In genomic region chr12:107632246-107632645, GRCh38 we compare ENCODE assay signal across 17 cellular contexts. TPM values are rescaled to one million over a fixed set of nuclear protein-coding genes. Genes with fewer than 3 reads are reported as not detected.
DNase-seq lines count a peak whose midpoint lies in the region; ATAC-seq, FAIRE-seq and TF ChIP-seq lines count a peak whose summit lies in the region.
"Had no signal": no experiment of that assay in that cellular context is flagged by ENCODE, and none has a peak within 500 bp of the region (broad histone marks: within the 10 kb centered on the region; RNA-seq: fewer than 3 reads in every experiment).

No MANE protein-coding gene starts in this region.

- FAIRE-seq in H1 (lab: Jason Lieb, UNC) (no peak), HTR-8/SVneo (lab: Jason Lieb, UNC) (no peak)

- WGBS in H1 (ENCODE audit: extremely low coverage in 1 of 2, insufficient coverage in 1 of 2, insufficient read length in 1 of 2, insufficient replicate concordance in 2 of 2, low coverage in 1 of 2, low lambda C conversion rate in 2 of 2, missing lambda C conversion rate in 1 of 2), 2 experiments = 85% methylated on average over 5 of the region's 5 CpGs; no CpG with 5 or more reads in 1 of the 2 experiments

- H3K4me2 ChIP-seq in HCT116 (ENCODE audit: low read length) (peak overlapping the region; percentile 54), H1 (ENCODE audit: insufficient read depth in 1 of 2, low read depth in 2 of 2, low read length in 2 of 2) (no peak overlapping the region)

- no peak for ATAC-seq in HCT116
- ATAC-seq in naive thymus-derived CD4-positive, alpha-beta T cell = peak; percentile 67
- ATAC-seq: T-cell had no signal

- no peak overlapping the region for H2BK15ac ChIP-seq in H1 (ENCODE audit: low read length)

- intact Hi-C loops in HCT116 (cut with micrococcal nuclease) = no loop called here
- intact Hi-C loops in naive thymus-derived CD4-positive, alpha-beta T cell (cut with micrococcal nuclease) = no loop called here

- H3K9ac ChIP-seq in HCT116 (ENCODE audit: low read length) = no peak overlapping the region
- no peak overlapping the region for H3K9ac ChIP-seq in H1 (replicated peaks in 1 of 4; ENCODE audit: extremely low read depth in 1 of 4, low read depth in 3 of 4, low read length in 3 of 4)

- H4K20me1 ChIP-seq in HCT116 (ENCODE audit: insufficient read depth) (no peaks in the 10 kb centered on the region), H1 (replicated peaks in 1 of 2; ENCODE audit: control insufficient read depth in 1 of 2, insufficient read depth in 2 of 2, low read length in 2 of 2) (no peaks in the 10 kb centered on the region)

- no peak overlapping the region for H2BK5ac ChIP-seq in H1 (ENCODE audit: low read depth, low read length)

- H4K5ac ChIP-seq in H1 (ENCODE audit: insufficient read length, low read depth, low read length) = no peak overlapping the region

- H3K56ac ChIP-seq in H1 (replicated peaks; ENCODE audit: insufficient read length, low read depth, low read length) = no peak overlapping the region

- CTCF ChIA-PET in HCT116 (lab: Charles Lee) (no interaction called here), H1 (lab: Charles Lee; ENCODE audit: partially characterized antibody) (interaction anchor here (1.2 to 3.5 kb wide), 2 partner anchors 9 to 21 kb away, joined by 4 to 18 read pairs; no protein-coding TSS in a partner anchor)
- CTCF ChIA-PET in naive thymus-derived CD4-positive, alpha-beta T cell (lab: Charles Lee) = no interaction called here

- TF ChIP-seq RAD21 in HCT116 (IDR thresholded peaks at IDR 0.05; ENCODE audit: low read depth) (no peak), H1 (IDR thresholded peaks at IDR 0.05 in 1 of 2, conservative IDR thresholded peaks at IDR 0.05 in 1 of 2; ENCODE audit: low read depth in 2 of 2, low read length in 2 of 2) (no peak)

- no peaks in the 10 kb centered on the region for H3K27me3 Mint-ChIP-seq in naive thymus-derived CD4-positive, alpha-beta T cell
- H3K27me3 Mint-ChIP-seq: T-cell had no signal

- H3K4ac ChIP-seq in H1 (replicated peaks; ENCODE audit: insufficient read length, low read depth, low read length) = peak overlapping the region; percentile 3

- TF ChIP-seq CTCF in HCT116 (IDR thresholded peaks at IDR 0.05 in 2 of 3, conservative IDR thresholded peaks at IDR 0.05 in 1 of 3; ENCODE audit: borderline replicate concordance in 1 of 3, insufficient read depth in 1 of 3, low read depth in 2 of 3, low read length in 2 of 3) (no peak), H1 (IDR thresholded peaks at IDR 0.05; ENCODE audit: control extremely low read depth in 1 of 3, insufficient read depth in 1 of 3, low read depth in 1 of 3, low read length in 3 of 3) (no peak), GM10266 (IDR thresholded peaks at IDR 0.05; ENCODE audit: control insufficient read depth, insufficient read depth, low read depth, missing control alignments) (no peak)

- no peak overlapping the region for H3K4me3 ChIP-seq in HCT116 (replicated peaks in 1 of 2; ENCODE audit: low read depth in 1 of 2, low read length in 2 of 2)
- H3K4me3 ChIP-seq in H1 (ENCODE audit: extremely low read depth in 1 of 4, insufficient read depth in 2 of 4, low read depth in 3 of 4, low read length in 4 of 4) = no peak overlapping the region
- no peak overlapping the region for H3K4me3 ChIP-seq in naive thymus-derived CD4-positive, alpha-beta T cell (ENCODE audit: low read length)
- H3K4me3 ChIP-seq: Peyer's patch, SK-N-MC had no signal

- TF ChIP-seq POLR2A in HCT116 (IDR thresholded peaks at IDR 0.05; ENCODE audit: borderline replicate concordance, extremely low read depth, insufficient read depth, insufficient read length) (no peak), H1 (IDR thresholded peaks at IDR 0.05; ENCODE audit: control extremely low read depth in 1 of 2, low read depth in 2 of 2, low read length in 2 of 2) (no peak)

- H3K14ac ChIP-seq in H1 (ENCODE audit: insufficient read length) = no peak overlapping the region

- no peak overlapping the region for H3K18ac ChIP-seq in H1 (ENCODE audit: extremely low read depth, low read length)

- POLR2A ChIA-PET in HCT116 (lab: Charles Lee) (no interaction called here), H1 (lab: Charles Lee; ENCODE audit: partially characterized antibody) (no interaction called here)
- POLR2A ChIA-PET in naive thymus-derived CD4-positive, alpha-beta T cell (lab: Charles Lee) = no interaction called here

- peaks cover 11 to 17% of the 10 kb centered on the region in 2 experiments for H3K4me1 ChIP-seq in HCT116 (ENCODE audit: control insufficient read depth in 1 of 2, insufficient read depth in 2 of 2, low read length in 2 of 2)
- H3K4me1 ChIP-seq in H1 (replicated peaks in 1 of 4; ENCODE audit: control insufficient read depth in 3 of 4, insufficient read depth in 4 of 4, low read length in 3 of 4) = peaks cover 6 to 20% (median 18%) of the 10 kb centered on the region in 4 experiments
- no peaks in the 10 kb centered on the region for H3K4me1 ChIP-seq in naive thymus-derived CD4-positive, alpha-beta T cell (ENCODE audit: control insufficient read depth in 2 of 2, insufficient read depth in 2 of 2, low read length in 2 of 2)
- H3K4me1 ChIP-seq: Peyer's patch had no signal

- H2BK20ac ChIP-seq in H1 (ENCODE audit: low read length) = no peak overlapping the region

- H2BK12ac ChIP-seq in H1 (ENCODE audit: low read depth, low read length) = no peak overlapping the region

- H2AK5ac ChIP-seq in H1 (ENCODE audit: low read depth, low read length) = no peak overlapping the region

- H3K27ac ChIP-seq in HCT116 (ENCODE audit: low read depth, low read length) (no peak overlapping the region), H1 (ENCODE audit: low read depth, low read length) (no peak overlapping the region)
- H3K27ac ChIP-seq in naive thymus-derived CD4-positive, alpha-beta T cell (ENCODE audit: low read depth, low read length) = no peak overlapping the region
- H3K27ac ChIP-seq: Peyer's patch, SK-N-MC had no signal

- no peaks in the 10 kb centered on the region for H3K9me2 ChIP-seq in HCT116 (ENCODE audit: insufficient read depth)

- no peaks in the 10 kb centered on the region for H3K23me2 ChIP-seq in H1 (ENCODE audit: low read depth, low read length)

- no peaks in the 10 kb centered on the region for H3K9me3 ChIP-seq in HCT116 (ENCODE audit: control insufficient read depth in 1 of 2, insufficient read depth in 1 of 2, low read depth in 1 of 2, low read length in 2 of 2)
- H3K9me3 ChIP-seq in H1 (ENCODE audit: insufficient read depth in 2 of 2, low read depth in 1 of 2, low read length in 1 of 2) = no peaks in the 10 kb centered on the region; a peak in 2 of 4 replicates
- no peaks in the 10 kb centered on the region for H3K9me3 ChIP-seq in naive thymus-derived CD4-positive, alpha-beta T cell (ENCODE audit: control insufficient read depth in 2 of 3, low read length in 3 of 3)

- no peaks in the 10 kb centered on the region for H3K4me1 Mint-ChIP-seq in naive thymus-derived CD4-positive, alpha-beta T cell
- H3K4me1 Mint-ChIP-seq: T-cell had no signal

- no peak overlapping the region for H3K27ac Mint-ChIP-seq in naive thymus-derived CD4-positive, alpha-beta T cell
- H3K27ac Mint-ChIP-seq: T-cell had no signal

- no peak overlapping the region for H4K91ac ChIP-seq in H1 (replicated peaks; ENCODE audit: insufficient read length, low read length)

- H2AFZ ChIP-seq in HCT116 (ENCODE audit: low read depth, low read length, poor library complexity, severe bottlenecking) (no peak overlapping the region), H1 (ENCODE audit: low read length) (no peak overlapping the region)

- no peak overlapping the region for H4K8ac ChIP-seq in H1 (ENCODE audit: extremely low read depth, insufficient read depth, low read length)

- no TSS peak for BruUV-seq in HCT116 (replicated peaks; lab: Mats Ljungman, UMichigan)

- no peak for TF ChIP-seq EP300 in H1 (IDR thresholded peaks at IDR 0.05; ENCODE audit: borderline replicate concordance in 1 of 2, low read depth in 2 of 2, low read length in 2 of 2)

- no peak overlapping the region for H3K23ac ChIP-seq in H1 (ENCODE audit: insufficient read length)

- peaks cover 9 to 51% (median 18%) of the 10 kb centered on the region in 5 donors for H3K36me3 Mint-ChIP-seq in naive thymus-derived CD4-positive, alpha-beta T cell

- H3K36me3 ChIP-seq in HCT116 (ENCODE audit: control insufficient read depth in 1 of 2, insufficient read depth in 2 of 2, low read length in 2 of 2) (no peaks in the 10 kb centered on the region), H1 (ENCODE audit: control insufficient read depth in 2 of 4, insufficient read depth in 4 of 4, low read length in 3 of 4) (no peaks in the 10 kb centered on the region)
- peaks cover 0 to 5% (median 0%) of the 10 kb centered on the region in 3 experiments for H3K36me3 ChIP-seq in naive thymus-derived CD4-positive, alpha-beta T cell (ENCODE audit: control insufficient read depth in 2 of 3, insufficient read depth in 3 of 3, low read length in 3 of 3)
- H3K36me3 ChIP-seq: Peyer's patch had no signal

- no peak overlapping the region for H3K4me3 Mint-ChIP-seq in naive thymus-derived CD4-positive, alpha-beta T cell
- H3K4me3 Mint-ChIP-seq: T-cell had no signal

- H3K79me2 ChIP-seq in HCT116 (ENCODE audit: insufficient read depth, low read length) (no peaks in the 10 kb centered on the region), H1 (ENCODE audit: control insufficient read depth in 1 of 2, insufficient read depth in 2 of 2, low read length in 2 of 2) (no peaks in the 10 kb centered on the region)

- RAD21 ChIA-PET in HCT116 (lab: Charles Lee; ENCODE audit: low non-redundant PET in 1 of 2, low total read pairs in 2 of 2, uncharacterized antibody in 2 of 2, unreplicated experiment in 2 of 2) = no interaction called here

- no peaks in the 10 kb centered on the region for H3K9me3 Mint-ChIP-seq in naive thymus-derived CD4-positive, alpha-beta T cell
- H3K9me3 Mint-ChIP-seq: T-cell had no signal

- H3K27me3 ChIP-seq in HCT116 (ENCODE audit: insufficient read depth, low read length) (no peaks in the 10 kb centered on the region), H1 (replicated peaks in 1 of 4; ENCODE audit: control insufficient read depth in 3 of 4, extremely low read depth in 1 of 4, insufficient read depth in 3 of 4, low read length in 3 of 4) (no peaks in the 10 kb centered on the region)
- no peaks in the 10 kb centered on the region for H3K27me3 ChIP-seq in naive thymus-derived CD4-positive, alpha-beta T cell (ENCODE audit: control insufficient read depth in 2 of 2, insufficient read depth in 2 of 2, low read length in 2 of 2)
- H3K27me3 ChIP-seq: Peyer's patch had no signal

- DNase-seq in HCT116 (ENCODE audit: low read depth, low spot score) (no peak), NOMO-1 treated with DMSO at 0.1 percent for 48 hours (lab: John Stamatoyannopoulos, UW; ENCODE audit: unreplicated experiment) (peak; percentile 59), H1 (ENCODE audit: low read depth in 1 of 2, low spot score in 2 of 2) (no peak), COR-L47 (lab: John Stamatoyannopoulos, UW) (no peak), HTR-8/SVneo (ENCODE audit: insufficient read length, low spot score) (no peak), GM10266 (ENCODE audit: extremely low spot score) (no peak)
- DNase-seq in naive thymus-derived CD4-positive, alpha-beta T cell = no peak
- DNase-seq: DMS53, Karpas-422, MV-4-11, NCI-H1436, NCI-H2029 treated with DMSO at 0.1 percent for 48 hours, NCI-H510A, Peyer's patch, Right ventricle myocardium superior, T-cell had no signal

- H3K79me1 ChIP-seq in H1 (ENCODE audit: low read depth, low read length) = no peaks in the 10 kb centered on the region

- H2BK120ac ChIP-seq in H1 (replicated peaks; ENCODE audit: low read depth, low read length) = no peak overlapping the region

RNA-seq across cellular contexts. Expression of gene PWP1, which starts 53.4 kb away (rescaled TPM):
- total RNA-seq in HCT116 (2021; ENCODE audit: unreplicated experiment) = 48.2 TPM
- polyA plus RNA-seq in HCT116 (2012) = 49.3 and 55.9 TPM in 2 replicates
- total RNA-seq in H1 (2021; fragmentation: NEBNext Ultra II Directional; extraction: Animal tissue kit (Norgen Biotek cat#: 25700)) = 57.8 and 60.2 TPM in 2 replicates
- polyA plus RNA-seq in H1 (2011; rRNA removed) = 73.8 and 78.5 TPM in 2 replicates
- 185 TPM for polyA plus RNA-seq in H1 (2011; cell fraction: cytosol; rRNA removed)
- polyA plus RNA-seq in H1 (2011; cell fraction: nucleus; rRNA removed) = 21.5 TPM
- polyA plus RNA-seq in H1 (2012, experiment 1 of 2) = 52.2 to 71.9 TPM (median 62.6 TPM) in 4 replicates
- 8.1 TPM for polyA plus RNA-seq in H1 (2012, experiment 2 of 2)
- 87.3 TPM for polyA plus RNA-seq in H1 (2013, experiment 1 of 2)
- polyA plus RNA-seq in H1 (2013, experiment 2 of 2) = 100 TPM
- 36.1 and 44.0 TPM in 2 replicates for polyA minus RNA-seq in H1 (2011; rRNA and poly(A)+ RNA removed)
- 36.6 TPM for polyA minus RNA-seq in H1 (2011; cell fraction: cytosol; rRNA and poly(A)+ RNA removed)
- polyA minus RNA-seq in H1 (2011; cell fraction: nucleus; rRNA and poly(A)+ RNA removed) = 22.9 TPM
- total RNA-seq in naive thymus-derived CD4-positive, alpha-beta T cell = 10 to 100 TPM; 20.9 to 42.5 (median 25.7) TPM
- 10 to 100 TPM; 63.1 to 65.3 TPM for polyA plus RNA-seq in naive thymus-derived CD4-positive, alpha-beta T cell
